ENCODE assay signal across 8 cellular contexts in the genomic region with DNA sequence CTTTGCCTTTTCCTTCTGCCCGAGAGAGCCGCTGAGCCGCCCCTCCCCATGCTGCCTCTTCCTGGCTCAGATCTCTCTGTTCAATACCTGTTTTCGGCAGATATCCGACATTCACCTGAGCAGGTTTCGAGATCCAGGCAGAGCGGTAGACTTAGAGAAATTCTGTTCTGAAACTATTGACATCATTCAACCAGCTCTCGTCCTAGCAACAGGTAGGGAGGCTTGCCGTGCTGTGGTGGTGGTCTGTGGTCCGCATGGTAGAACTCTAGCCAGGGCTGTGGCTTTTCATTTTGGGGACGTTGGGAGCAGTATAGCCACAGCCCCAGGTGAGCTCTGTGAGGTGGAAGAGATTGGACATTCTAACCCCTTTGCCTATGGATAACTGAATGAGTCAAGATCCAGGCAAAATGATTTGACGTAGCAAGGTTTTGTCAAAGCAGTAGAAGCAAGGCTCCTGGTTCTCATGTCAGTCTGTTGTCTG. TPM values are rescaled to one million over a fixed set of nuclear protein-coding genes. Genes with fewer than 3 reads are reported as not detected.
DNase-seq lines count a peak whose midpoint lies in the region; ATAC-seq, FAIRE-seq and TF ChIP-seq lines count a peak whose summit lies in the region.

No MANE protein-coding gene starts in this region.

- H4K5ac ChIP-seq in H1 (ENCODE audit: insufficient read length, low read depth, low read length): no peak overlapping the region

- TF ChIP-seq CTCF in AG10803 (conservative IDR thresholded peaks at IDR 0.05; ENCODE audit: low read length) (no peak), Panc1 (IDR thresholded peaks at IDR 0.05) (no peak), H1 (IDR thresholded peaks at IDR 0.05; ENCODE audit: control extremely low read depth in 1 of 3, insufficient read depth in 1 of 3, low read depth in 1 of 3, low read length in 3 of 3) (no peak), natural killer cell (IDR thresholded peaks at IDR 0.05) (no peak)

- H3K23ac ChIP-seq in H1 (ENCODE audit: insufficient read length): no peak overlapping the region

- H4K91ac ChIP-seq in H1 (replicated peaks; ENCODE audit: insufficient read length, low read length): no peak overlapping the region

- H3K79me1 ChIP-seq in H1 (ENCODE audit: low read depth, low read length): no peaks in the 10 kb centered on the region

- no peak overlapping the region for H2BK120ac ChIP-seq in H1 (replicated peaks; ENCODE audit: low read depth, low read length)

- no peak overlapping the region for H3K18ac ChIP-seq in H1 (ENCODE audit: extremely low read depth, low read length)

- peak overlapping the region; percentile 78 for H3K4me3 ChIP-seq in AG10803 (ENCODE audit: low read length)
- peak overlapping the region; percentile 70 to 83 for H3K4me3 ChIP-seq in Panc1 (ENCODE audit: low read depth in 2 of 2, low read length in 2 of 2)
- peak overlapping the region; percentile 58 to 84 (median 69) for H3K4me3 ChIP-seq in H1 (ENCODE audit: extremely low read depth in 1 of 4, insufficient read depth in 2 of 4, low read depth in 3 of 4, low read length in 4 of 4)

- peak overlapping the region; percentile 44 to 66 for H3K4me2 ChIP-seq in H1 (ENCODE audit: insufficient read depth in 1 of 2, low read depth in 2 of 2, low read length in 2 of 2)

- no peak for TF ChIP-seq RAD21 in H1 (IDR thresholded peaks at IDR 0.05 in 1 of 2, conservative IDR thresholded peaks at IDR 0.05 in 1 of 2; ENCODE audit: low read depth in 2 of 2, low read length in 2 of 2)

- peaks cover 0 to 7% of the 10 kb centered on the region in 2 donors for H3K27me3 Mint-ChIP-seq in natural killer cell (ENCODE audit: low read depth in 2 of 2)

- peaks cover 9% of the 10 kb centered on the region for H3K36me3 Mint-ChIP-seq in natural killer cell

- H3K9ac ChIP-seq in H1 (replicated peaks in 1 of 4; ENCODE audit: extremely low read depth in 1 of 4, low read depth in 3 of 4, low read length in 3 of 4): peak overlapping the region in 1 of 4 experiments; percentile 20; a peak in 2 of 7 replicates

- no peak for TF ChIP-seq POLR2A in H1 (IDR thresholded peaks at IDR 0.05; ENCODE audit: control extremely low read depth in 1 of 2, low read depth in 2 of 2, low read length in 2 of 2)

- CTCF ChIA-PET in Panc1 (lab: Charles Lee) (no interaction called here), H1 (lab: Charles Lee; ENCODE audit: partially characterized antibody) (interaction anchor here (1.1 kb wide), 1 partner anchor 9 kb away, joined by 3 read pairs; no protein-coding TSS in a partner anchor)

- no peak overlapping the region for H3K14ac ChIP-seq in H1 (ENCODE audit: insufficient read length)

- H3K4me1 Mint-ChIP-seq in natural killer cell: peaks cover 16 to 29% of the 10 kb centered on the region in 2 donors

- no peak overlapping the region for H2BK12ac ChIP-seq in H1 (ENCODE audit: low read depth, low read length)

- POLR2A ChIA-PET in Panc1 (lab: Charles Lee) (no interaction called here), H1 (lab: Charles Lee; ENCODE audit: partially characterized antibody) (no interaction called here)

- H2AK5ac ChIP-seq in H1 (ENCODE audit: low read depth, low read length): no peak overlapping the region

- FAIRE-seq in H1 (lab: Jason Lieb, UNC): no peak

- BruUV-seq in Panc1 (replicated peaks; lab: Mats Ljungman, UMichigan): no TSS peak

- H3K4me1 ChIP-seq in Panc1 (ENCODE audit: control insufficient read depth, insufficient read depth, low read length): peaks cover 11% of the 10 kb centered on the region
- peaks cover 0 to 6% (median 2%) of the 10 kb centered on the region in 4 experiments; a peak in 2 of 7 replicates for H3K4me1 ChIP-seq in H1 (replicated peaks in 1 of 4; ENCODE audit: control insufficient read depth in 3 of 4, insufficient read depth in 4 of 4, low read length in 3 of 4)

- H2BK5ac ChIP-seq in H1 (ENCODE audit: low read depth, low read length): no peak overlapping the region

- WGBS in H1 (ENCODE audit: extremely low coverage in 1 of 2, insufficient coverage in 1 of 2, insufficient read length in 1 of 2, insufficient replicate concordance in 2 of 2, low coverage in 1 of 2, low lambda C conversion rate in 2 of 2, missing lambda C conversion rate in 1 of 2), 2 experiments: 14% methylated on average over 12 of the region's 12 CpGs; no CpG with 5 or more reads in 1 of the 2 experiments

- no peak overlapping the region for H2BK20ac ChIP-seq in H1 (ENCODE audit: low read length)

- no peak overlapping the region for H3K4ac ChIP-seq in H1 (replicated peaks; ENCODE audit: insufficient read length, low read depth, low read length)

- ATAC-seq in GM21619 (IDR thresholded peaks at IDR 0.05; ENCODE audit: unreplicated experiment): peak; percentile 9
- no peak for ATAC-seq in Panc1
- ATAC-seq in natural killer cell: no peak
- no peak for ATAC-seq in GM21526 (IDR thresholded peaks at IDR 0.05; ENCODE audit: low FRiP score, unreplicated experiment)

- no peaks in the 10 kb centered on the region for H3K79me2 ChIP-seq in H1 (ENCODE audit: control insufficient read depth in 1 of 2, insufficient read depth in 2 of 2, low read length in 2 of 2)

- H3K36me3 ChIP-seq in Panc1 (ENCODE audit: control insufficient read depth, insufficient read depth, low read length): peaks cover 4% of the 10 kb centered on the region; the same call in 1 of the 2 replicates
- H3K36me3 ChIP-seq in H1 (ENCODE audit: control insufficient read depth in 2 of 4, insufficient read depth in 4 of 4, low read length in 3 of 4): no peaks in the 10 kb centered on the region; a peak in 1 of 8 replicates

- H2BK15ac ChIP-seq in H1 (ENCODE audit: low read length): no peak overlapping the region

- DNase-seq in AG10803 (ENCODE audit: low read depth): no peak
- no peak for DNase-seq in Panc1 (ENCODE audit: low read depth, low spot score)
- DNase-seq in H1 (ENCODE audit: low read depth in 1 of 2, low spot score in 2 of 2): no peak
- no peak for DNase-seq in natural killer cell
- no peak for DNase-seq in GM03348 (ENCODE audit: low spot score)
- no peak for DNase-seq in NCI-H2029 treated with DMSO at 0.1 percent for 48 hours (lab: John Stamatoyannopoulos, UW)

- H3K27ac Mint-ChIP-seq in natural killer cell: peak overlapping the region; percentile 84 to 97

- peak overlapping the region; percentile 90 for H3K4me3 Mint-ChIP-seq in natural killer cell

- peaks cover 9% of the 10 kb centered on the region; the same call in 1 of the 2 replicates for H3K23me2 ChIP-seq in H1 (ENCODE audit: low read depth, low read length)

- H3K56ac ChIP-seq in H1 (replicated peaks; ENCODE audit: insufficient read length, low read depth, low read length): no peak overlapping the region

- H4K20me1 ChIP-seq in H1 (replicated peaks in 1 of 2; ENCODE audit: control insufficient read depth in 1 of 2, insufficient read depth in 2 of 2, low read length in 2 of 2): no peaks in the 10 kb centered on the region

- H4K8ac ChIP-seq in H1 (ENCODE audit: extremely low read depth, insufficient read depth, low read length): peak overlapping the region; percentile 62; the same call in 1 of the 2 replicates

- peaks cover 0 to 2% of the 10 kb centered on the region in 2 donors for H3K9me3 Mint-ChIP-seq in natural killer cell

- H2AFZ ChIP-seq in H1 (ENCODE audit: low read length): peak overlapping the region; percentile 68; the same call in 1 of the 2 replicates

- no peaks in the 10 kb centered on the region for H3K9me3 ChIP-seq in Panc1 (ENCODE audit: control insufficient read depth, insufficient read depth, low read depth, low read length)
- peaks cover 0 to 3% of the 10 kb centered on the region in 2 experiments; a peak in 1 of 4 replicates for H3K9me3 ChIP-seq in H1 (ENCODE audit: insufficient read depth in 2 of 2, low read depth in 1 of 2, low read length in 1 of 2)

- H3K27ac ChIP-seq in Panc1 (ENCODE audit: low read length) (peak overlapping the region; percentile 86), H1 (ENCODE audit: low read depth, low read length) (no peak overlapping the region)

- no peaks in the 10 kb centered on the region for H3K27me3 ChIP-seq in Panc1 (ENCODE audit: control insufficient read depth, insufficient read depth, low read length)
- peaks cover 2 to 27% (median 16%) of the 10 kb centered on the region in 4 experiments; a peak in 6 of 7 replicates for H3K27me3 ChIP-seq in H1 (replicated peaks in 1 of 4; ENCODE audit: control insufficient read depth in 3 of 4, extremely low read depth in 1 of 4, insufficient read depth in 3 of 4, low read length in 3 of 4)

- intact Hi-C loops in Panc1 (cut with micrococcal nuclease; ENCODE audit: unreplicated experiment): no loop called here
- intact Hi-C loops in natural killer cell (cut with micrococcal nuclease): no loop called here

- in situ Hi-C loops in Panc1 (cut with HindIII; ENCODE audit: low pct_unique_long_range_greater_than_20kb, low sequenced_read_pairs): no loop called here

- TF ChIP-seq EP300 in H1 (IDR thresholded peaks at IDR 0.05; ENCODE audit: borderline replicate concordance in 1 of 2, low read depth in 2 of 2, low read length in 2 of 2): no peak

RNA-seq across cellular contexts. Expression of a gene that starts 0.8 kb away (rescaled TPM):
- total RNA-seq in Panc1 (2021; ENCODE audit: unreplicated experiment) (20.4 TPM), natural killer cell (10 to 100 TPM; 39.4 to 43.8 (median 40.8) TPM)
- polyA plus RNA-seq in Panc1 (2012; ENCODE audit: insufficient read length): 11.4 TPM
- 3.5 and 4.0 TPM in 2 replicates for total RNA-seq in H1 (2021; fragmentation: NEBNext Ultra II Directional; extraction: Animal tissue kit (Norgen Biotek cat#: 25700))
- polyA plus RNA-seq in H1 (2011; rRNA removed): 2.0 TPM in 2 replicates
- 2.2 TPM for polyA plus RNA-seq in H1 (2011; cell fraction: cytosol; rRNA removed)
- 2.9 TPM for polyA plus RNA-seq in H1 (2011; cell fraction: nucleus; rRNA removed)
- polyA plus RNA-seq in H1 (2012, experiment 1 of 2): 1.7 to 2.8 TPM (median 2.3 TPM) in 4 replicates
- 2.0 TPM for polyA plus RNA-seq in H1 (2012, experiment 2 of 2)
- polyA plus RNA-seq in H1 (2013, experiment 1 of 2): 4.7 TPM
- polyA plus RNA-seq in H1 (2013, experiment 2 of 2): 4.9 TPM
- polyA minus RNA-seq in H1 (2011; rRNA and poly(A)+ RNA removed): 1.8 and 2.5 TPM in 2 replicates
- polyA minus RNA-seq in H1 (2011; cell fraction: cytosol; rRNA and poly(A)+ RNA removed): 3.6 TPM
- polyA minus RNA-seq in H1 (2011; cell fraction: nucleus; rRNA and poly(A)+ RNA removed): 5.5 TPM

RNA-seq across cellular contexts. Expression of a gene that starts 28.4 kb away (rescaled TPM):
- 23.2 TPM for total RNA-seq in Panc1 (2021; ENCODE audit: unreplicated experiment)
- polyA plus RNA-seq in Panc1 (2012; ENCODE audit: insufficient read length): 11.3 TPM
- 18.7 and 20.2 TPM in 2 replicates for total RNA-seq in H1 (2021; fragmentation: NEBNext Ultra II Directional; extraction: Animal tissue kit (Norgen Biotek cat#: 25700))
- polyA plus RNA-seq in H1 (2011; rRNA removed): 2.5 and 3.7 TPM in 2 replicates
- 5.0 TPM for polyA plus RNA-seq in H1 (2011; cell fraction: cytosol; rRNA removed)
- 3.2 TPM for polyA plus RNA-seq in H1 (2011; cell fraction: nucleus; rRNA removed)
- 6.0 to 11.1 TPM (median 7.1 TPM) in 4 replicates for polyA plus RNA-seq in H1 (2012, experiment 1 of 2)
- polyA plus RNA-seq in H1 (2012, experiment 2 of 2): 0.37 TPM
- 6.4 TPM for polyA plus RNA-seq in H1 (2013, experiment 1 of 2)
- polyA plus RNA-seq in H1 (2013, experiment 2 of 2): 6.3 TPM
- polyA minus RNA-seq in H1 (2011; rRNA and poly(A)+ RNA removed): 16.5 and 25.9 TPM in 2 replicates
- polyA minus RNA-seq in H1 (2011; cell fraction: cytosol; rRNA and poly(A)+ RNA removed): 10.3 TPM
- 27.0 TPM for polyA minus RNA-seq in H1 (2011; cell fraction: nucleus; rRNA and poly(A)+ RNA removed)
- 10 to 100 TPM; 54.3 to 70.5 (median 61.4) TPM for total RNA-seq in natural killer cell

RNA-seq across cellular contexts. Expression of a gene that starts 51.0 kb away (rescaled TPM):
- total RNA-seq in Panc1 (2021; ENCODE audit: unreplicated experiment) (62.5 TPM), natural killer cell (100 to 1,000 TPM; 120 to 150 (median 129) TPM)
- polyA plus RNA-seq in Panc1 (2012; ENCODE audit: insufficient read length): 75.8 TPM
- total RNA-seq in H1 (2021; fragmentation: NEBNext Ultra II Directional; extraction: Animal tissue kit (Norgen Biotek cat#: 25700)): 23.4 TPM in 2 replicates
- 29.0 and 41.7 TPM in 2 replicates for polyA plus RNA-seq in H1 (2011; rRNA removed)
- polyA plus RNA-seq in H1 (2011; cell fraction: cytosol; rRNA removed): 32.9 TPM
- polyA plus RNA-seq in H1 (2011; cell fraction: nucleus; rRNA removed): 25.2 TPM
- polyA plus RNA-seq in H1 (2012, experiment 1 of 2): 21.2 to 27.9 TPM (median 24.2 TPM) in 4 replicates
- polyA plus RNA-seq in H1 (2012, experiment 2 of 2): 13.1 TPM
- 16.5 TPM for polyA plus RNA-seq in H1 (2013, experiment 1 of 2)
- polyA plus RNA-seq in H1 (2013, experiment 2 of 2): 16.7 TPM
- 17.5 and 24.0 TPM in 2 replicates for polyA minus RNA-seq in H1 (2011; rRNA and poly(A)+ RNA removed)
- polyA minus RNA-seq in H1 (2011; cell fraction: cytosol; rRNA and poly(A)+ RNA removed): 14.9 TPM
- 13.2 TPM for polyA minus RNA-seq in H1 (2011; cell fraction: nucleus; rRNA and poly(A)+ RNA removed)
